ENCODE assay signal across 8 cellular contexts in the genomic region with DNA sequence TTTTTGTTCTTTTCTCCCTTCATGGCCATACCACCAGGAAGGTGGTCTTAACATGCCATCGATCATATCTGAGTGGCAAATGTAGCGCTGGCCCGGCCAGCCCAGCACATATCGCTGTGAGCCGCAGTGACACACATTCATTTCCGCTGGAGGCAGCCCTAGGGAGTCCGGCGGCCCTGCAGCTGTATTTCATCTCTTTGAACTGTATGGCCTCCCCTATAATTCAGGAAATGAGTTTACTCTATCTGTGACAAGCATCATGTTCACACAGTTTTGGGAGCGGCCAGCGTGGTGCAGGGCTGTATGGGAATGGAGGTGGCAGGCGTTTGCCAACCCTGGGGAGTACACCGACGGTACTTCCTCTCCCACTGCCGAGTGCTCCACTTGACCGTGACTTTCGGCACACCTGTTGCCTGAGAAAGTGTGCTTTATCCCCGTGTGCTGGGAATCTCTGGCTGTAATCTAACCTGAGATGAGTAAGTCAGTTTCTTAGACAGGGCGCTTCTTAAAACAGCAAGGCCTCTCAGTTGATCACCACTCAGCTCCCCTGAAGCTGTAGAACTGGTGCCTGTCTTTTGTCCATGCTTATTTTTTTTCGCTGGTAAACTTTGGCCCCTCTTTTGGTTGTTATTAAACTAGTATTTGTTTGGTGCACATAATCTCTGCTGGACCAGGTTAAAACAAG.
A peak's percentile ranks its signal among the peaks of the same experiment; 100 is the strongest.
DNase-seq lines count a peak whose midpoint lies in the region; ATAC-seq and TF ChIP-seq lines count a peak whose summit lies in the region.

No MANE protein-coding gene starts in this region.

- H3K9me3 Mint-ChIP-seq in Calu3 (ENCODE audit: low read depth, unreplicated experiment) = no peaks in the 10 kb centered on the region

- no peak for TF ChIP-seq CTCF in Calu3 (IDR thresholded peaks at IDR 0.05; ENCODE audit: unreplicated experiment)

- intact Hi-C loops in Calu3 (cut with micrococcal nuclease; ENCODE audit: unreplicated experiment) = no loop called here

- ATAC-seq in GM21576 (IDR thresholded peaks at IDR 0.05; ENCODE audit: unreplicated experiment) = peak; percentile 86

- H3K4me1 Mint-ChIP-seq in Calu3 (ENCODE audit: low read depth, unreplicated experiment) = peaks cover 12% of the 10 kb centered on the region

- CTCF ChIA-PET in Calu3 (lab: Charles Lee) = interaction anchor here (1.0 kb wide), 1 partner anchor 13 kb away, joined by 3 read pairs; no protein-coding TSS in a partner anchor

- DNase-seq in Calu3 (no peak), NCI-H1092 (lab: John Stamatoyannopoulos, UW) (peak; percentile 37), germinal center (ENCODE audit: low spot score) (peak; percentile 43), Ammon's horn (ENCODE audit: low spot score) (no peak), RKO (ENCODE audit: low spot score) (no peak)
- peak; percentile 49 for DNase-seq in activated CD4-positive, alpha-beta T cell treated with anti-CD3 and anti-CD28 coated beads, Interleukin-2, amount 50 U/mL, for 1 hour
- peak; percentile 14 to 52 for DNase-seq in stimulated activated CD8-positive, alpha-beta memory T cell treated with anti-CD3 and anti-CD28 coated beads, Interleukin-7, amount 100 ng/mL, for 48 hours (ENCODE audit: extremely low read depth in 1 of 2, low read depth in 1 of 2)

- H3K36me3 Mint-ChIP-seq in Calu3 (ENCODE audit: insufficient read depth, unreplicated experiment) = peaks cover 5% of the 10 kb centered on the region

- BruUV-seq in Calu3 (replicated peaks; lab: Mats Ljungman, UMichigan) = no TSS peak

- H3K27me3 Mint-ChIP-seq in Calu3 (ENCODE audit: unreplicated experiment) = peaks cover 2% of the 10 kb centered on the region

- H3K27ac Mint-ChIP-seq in Calu3 (ENCODE audit: unreplicated experiment) = no peak overlapping the region

- peak overlapping the region; percentile 26 for H3K4me3 Mint-ChIP-seq in Calu3 (ENCODE audit: low read depth, unreplicated experiment)

Comparison
In these comparisons a context has a peak if more than half of its experiments do, and no peak if none do; other contexts are left out.
1. DNase-seq: peak in NCI-H1092 (single experiment), activated CD4-positive, alpha-beta T cell treated with anti-CD3 and anti-CD28 coated beads, Interleukin-2, amount 50 U/mL, for 1 hour (single experiment), germinal center (single experiment) and stimulated activated CD8-positive, alpha-beta memory T cell treated with anti-CD3 and anti-CD28 coated beads, Interleukin-7, amount 100 ng/mL, for 48 hours (2 of 2); none in Calu3 (single experiment), Ammon's horn (single experiment) and RKO (single experiment).